In genomic region chr12:104215638-104216297, GRCh38 we compare ENCODE assay signal across 8 cellular contexts. TPM values are rescaled to one million over a fixed set of nuclear protein-coding genes. Genes with fewer than 3 reads are reported as not detected.
A peak's percentile ranks its signal among the peaks of the same experiment; 100 is the strongest.
DNase-seq lines count a peak whose midpoint lies in the region; ATAC-seq and TF ChIP-seq lines count a peak whose summit lies in the region.

Gene TXNRD1, plus strand, starts transcription at chr12:104215779. Its CDS starts 24 bp downstream, at chr12:104215803.

- H3K4me3 Mint-ChIP-seq in activated naive CD8-positive, alpha-beta T cell treated with anti-CD3 and anti-CD28 coated beads, Interleukin-2, amount 10 ng/mL, durations not matched to agents 7 days and 5 days, result peak within 1 kb of the TSS; percentile 76

- no peak for TF ChIP-seq EP300 in transverse colon (IDR thresholded peaks at IDR 0.05; ENCODE audit: low read depth)

- peaks cover 3% of the 10 kb centered on the region for H3K36me3 Mint-ChIP-seq in activated naive CD8-positive, alpha-beta T cell treated with anti-CD3 and anti-CD28 coated beads, Interleukin-2, amount 10 ng/mL, durations not matched to agents 7 days and 5 days

- in situ Hi-C loops in ACHN (cut with HindIII; ENCODE audit: low pct_ligation_motif_present, low pct_unique_long_range_greater_than_20kb, low sequenced_read_pairs), result no loop called here
- in situ Hi-C loops in transverse colon (cut with MboI; ENCODE audit: low pct_ligation_motif_present in 1 of 4, low pct_unique_long_range_greater_than_20kb in 1 of 4, low sequenced_read_pairs in 3 of 4), result loop anchor here in 2 of 4 donors (10.0 to 25.0 kb wide), 4 partner anchors 69 to 1172 kb away; no protein-coding TSS in a partner anchor

- H3K9me3 ChIP-seq in heart right ventricle (no peaks in the 10 kb centered on the region), transverse colon (no peaks in the 10 kb centered on the region)

- POLR2A ChIA-PET in activated naive CD8-positive, alpha-beta T cell treated with anti-CD3 and anti-CD28 coated beads, Interleukin-2, amount 10 ng/mL, durations not matched to agents 7 days and 5 days (lab: Charles Lee), result interaction anchor here (0.7 to 2.4 kb wide), 3 partner anchors 72 to 88 kb away, joined by 4 to 19 read pairs (median 8); partner anchors contain the start of gene EID3

- H3K36me3 ChIP-seq in heart right ventricle (no peaks in the 10 kb centered on the region), transverse colon (no peaks in the 10 kb centered on the region)

- peak; percentile 85 to 97 (median 90) for TF ChIP-seq CTCF in heart right ventricle (IDR thresholded peaks at IDR 0.05)
- TF ChIP-seq CTCF in transverse colon (IDR thresholded peaks at IDR 0.05), result peak; percentile 76 to 92 (median 88)

- H3K4me3 ChIP-seq in heart right ventricle, result peak within 1 kb of the TSS; percentile 57 to 85 (median 75)
- H3K4me3 ChIP-seq in transverse colon, result peak within 1 kb of the TSS; percentile 34 to 67 (median 58)

- ATAC-seq in GM18907 (IDR thresholded peaks at IDR 0.05; ENCODE audit: unreplicated experiment), result peak; percentile 86
- ATAC-seq in HG03159 (IDR thresholded peaks at IDR 0.05; ENCODE audit: unreplicated experiment), result peak; percentile 88
- peak; percentile 89 for ATAC-seq in activated naive CD8-positive, alpha-beta T cell treated with anti-CD3 and anti-CD28 coated beads, Interleukin-2, amount 10 ng/mL, durations not matched to agents 7 days and 5 days (ENCODE audit: low read depth)
- ATAC-seq in heart right ventricle, result peak; percentile 91 to 97 (median 94)

- no peak for TF ChIP-seq POLR2A in transverse colon (IDR thresholded peaks at IDR 0.05)

- H3K9me3 Mint-ChIP-seq in activated naive CD8-positive, alpha-beta T cell treated with anti-CD3 and anti-CD28 coated beads, Interleukin-2, amount 10 ng/mL, durations not matched to agents 7 days and 5 days, result no peaks in the 10 kb centered on the region

- H3K27me3 Mint-ChIP-seq in activated naive CD8-positive, alpha-beta T cell treated with anti-CD3 and anti-CD28 coated beads, Interleukin-2, amount 10 ng/mL, durations not matched to agents 7 days and 5 days, result peaks cover 7% of the 10 kb centered on the region

- peaks cover 0 to 33% (median 14%) of the 10 kb centered on the region in 9 donors for H3K4me1 ChIP-seq in heart right ventricle
- H3K4me1 ChIP-seq in transverse colon, result peaks cover 10 to 31% (median 18%) of the 10 kb centered on the region in 4 donors

- H3K27me3 ChIP-seq in heart right ventricle (peaks cover 0 to 5% (median 0%) of the 10 kb centered on the region in 7 donors), transverse colon (no peaks in the 10 kb centered on the region)

- peak within 1 kb of the TSS; percentile 81 for H3K27ac Mint-ChIP-seq in activated naive CD8-positive, alpha-beta T cell treated with anti-CD3 and anti-CD28 coated beads, Interleukin-2, amount 10 ng/mL, durations not matched to agents 7 days and 5 days

- intact Hi-C loops in heart right ventricle (cut with DNase I), result loop anchor here in 9 of 10 donors (1.0 to 5.0 kb wide), 9 partner anchors 71 to 143 kb away; partner anchors contain the start of gene EID3 (in 1 of the 9)
- intact Hi-C loops in posterior cingulate gyrus (cut with DNase I), result loop anchor here (1.0 to 2.0 kb wide), 2 partner anchors 71 to 143 kb away; no protein-coding TSS in a partner anchor
- intact Hi-C loops in transverse colon (cut with DNase I; ENCODE audit: low total_unique reads), result loop anchor here (5.0 kb wide), 2 partner anchors 72 to 142 kb away; no protein-coding TSS in a partner anchor

- DNase-seq in ACHN (peak; percentile 86), SW 1271 (lab: John Stamatoyannopoulos, UW) (peak; percentile 54 to 84), heart right ventricle (peak; percentile 82 to 87), posterior cingulate gyrus (peak; percentile 50 to 95 (median 64)), transverse colon (peak; percentile 86)
- DNase-seq in activated naive CD8-positive, alpha-beta T cell treated with anti-CD3 and anti-CD28 coated beads, Interleukin-2, amount 10 ng/mL, durations not matched to agents 7 days and 5 days, result peak; percentile 92

- H3K27ac ChIP-seq in heart right ventricle, result peak within 1 kb of the TSS; percentile 84 to 93 (median 88)
- H3K27ac ChIP-seq in transverse colon, result peak within 1 kb of the TSS; percentile 69 to 80 (median 73)

- H3K4me1 Mint-ChIP-seq in activated naive CD8-positive, alpha-beta T cell treated with anti-CD3 and anti-CD28 coated beads, Interleukin-2, amount 10 ng/mL, durations not matched to agents 7 days and 5 days, result peaks cover 23% of the 10 kb centered on the region

- WGBS in heart right ventricle, 2 donors, result 2% methylated on average over 60 to 71 of the region's 71 CpGs
- 7% methylated on average over 67 of the region's 71 CpGs; no CpG with 5 or more reads in 1 of the 2 donors for WGBS in transverse colon (ENCODE audit: low coverage in 1 of 2), 2 donors

RNA-seq across cellular contexts. Expression of gene TXNRD1, which starts in this region (rescaled TPM):
- total RNA-seq in activated naive CD8-positive, alpha-beta T cell treated with anti-CD3 and anti-CD28 coated beads, Interleukin-2, amount 10 ng/mL, durations not matched to agents 7 days and 5 days, result 10 to 100 TPM; 89.0 to 89.5 TPM
- 100 to 1,000 TPM in 2 of 10 donors, 10 to 100 TPM in 8; 57.7 to 113 (median 86.9) TPM for total RNA-seq in heart right ventricle
- 10 to 100 TPM; 20.6 to 60.2 TPM for polyA plus RNA-seq in heart right ventricle
- 100 to 1,000 TPM in 3 of 4 donors, 10 to 100 TPM in 1; 72.9 to 127 (median 122) TPM for total RNA-seq in transverse colon

Comparison
In these comparisons a context has a peak if more than half of its experiments do, and no peak if none do; other contexts are left out.
1. Peak in every context shown above with its lines: DNase-seq, ATAC-seq, H3K4me3 ChIP-seq and H3K27ac ChIP-seq.